Comparison of ENCODE assay signal across 1 cellular context in the genomic region with DNA sequence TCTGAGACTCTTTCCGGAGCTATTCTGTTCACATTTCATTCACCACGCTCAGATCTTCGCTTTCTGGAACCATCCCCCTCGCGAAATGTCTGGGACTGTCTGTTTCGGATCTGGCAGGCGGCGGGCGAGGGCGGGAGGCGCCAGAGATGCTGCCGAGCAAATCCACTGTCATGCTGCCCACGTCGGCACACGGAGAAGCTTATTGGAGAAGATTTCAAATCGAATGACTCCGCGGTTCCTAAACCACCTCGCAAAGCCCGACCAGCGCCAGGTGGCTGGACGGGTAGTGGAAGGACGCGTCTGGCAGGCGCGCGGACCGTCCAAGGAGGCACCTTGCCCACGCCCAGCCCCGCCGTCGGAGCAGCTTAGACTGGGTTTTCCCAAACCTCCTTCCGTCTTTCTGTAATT.
TF ChIP-seq lines count a peak whose summit lies in the region.

No MANE protein-coding gene starts in this region.

TF ChIP-seq in HepG2, 621 proteins besides CTCF, POLR2A, EP300 and RAD21 (continued from another document):
- TF ChIP-seq SRY (CRISPR knock-in tag; IDR thresholded peaks at IDR 0.05) (0 out of 2 replicates have a peak, but pooled peaks have one; percentile 21), NPAS2 (CRISPR knock-in tag; IDR thresholded peaks at IDR 0.05; ENCODE audit: borderline replicate concordance) (no peak), MIER3 (CRISPR knock-in tag; IDR thresholded peaks at IDR 0.05; ENCODE audit: borderline replicate concordance) (no peak), NRL (CRISPR knock-in tag; IDR thresholded peaks at IDR 0.05; ENCODE audit: borderline replicate concordance) (no peak), ZXDC (CRISPR knock-in tag; IDR thresholded peaks at IDR 0.05) (0 out of 2 replicates have a peak, but pooled peaks have one; percentile 51), SP1 (IDR thresholded peaks at IDR 0.05) (no peak), SP1 (CRISPR knock-in tag; IDR thresholded peaks at IDR 0.05) (no peak), MYC (CRISPR knock-in tag; IDR thresholded peaks at IDR 0.05; ENCODE audit: borderline replicate concordance) (no peak), HNRNPL (IDR thresholded peaks at IDR 0.05; ENCODE audit: low read depth, low read length) (0 out of 2 replicates have a peak, but pooled peaks have one; percentile 49), ZNF563 (CRISPR knock-in tag; IDR thresholded peaks at IDR 0.05) (0 out of 2 replicates have a peak, but pooled peaks have one; percentile 39), RBFOX2 (IDR thresholded peaks at IDR 0.05; ENCODE audit: low read depth, low read length) (no peak)
- TF ChIP-seq, protein P1, sequence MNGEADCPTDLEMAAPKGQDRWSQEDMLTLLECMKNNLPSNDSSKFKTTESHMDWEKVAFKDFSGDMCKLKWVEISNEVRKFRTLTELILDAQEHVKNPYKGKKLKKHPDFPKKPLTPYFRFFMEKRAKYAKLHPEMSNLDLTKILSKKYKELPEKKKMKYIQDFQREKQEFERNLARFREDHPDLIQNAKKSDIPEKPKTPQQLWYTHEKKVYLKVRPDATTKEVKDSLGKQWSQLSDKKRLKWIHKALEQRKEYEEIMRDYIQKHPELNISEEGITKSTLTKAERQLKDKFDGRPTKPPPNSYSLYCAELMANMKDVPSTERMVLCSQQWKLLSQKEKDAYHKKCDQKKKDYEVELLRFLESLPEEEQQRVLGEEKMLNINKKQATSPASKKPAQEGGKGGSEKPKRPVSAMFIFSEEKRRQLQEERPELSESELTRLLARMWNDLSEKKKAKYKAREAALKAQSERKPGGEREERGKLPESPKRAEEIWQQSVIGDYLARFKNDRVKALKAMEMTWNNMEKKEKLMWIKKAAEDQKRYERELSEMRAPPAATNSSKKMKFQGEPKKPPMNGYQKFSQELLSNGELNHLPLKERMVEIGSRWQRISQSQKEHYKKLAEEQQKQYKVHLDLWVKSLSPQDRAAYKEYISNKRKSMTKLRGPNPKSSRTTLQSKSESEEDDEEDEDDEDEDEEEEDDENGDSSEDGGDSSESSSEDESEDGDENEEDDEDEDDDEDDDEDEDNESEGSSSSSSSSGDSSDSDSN (CRISPR knock-in tag; IDR thresholded peaks at IDR 0.05) = peak; percentile 36; the same call in 1 of the 2 replicates
- TF ChIP-seq, protein P2, sequence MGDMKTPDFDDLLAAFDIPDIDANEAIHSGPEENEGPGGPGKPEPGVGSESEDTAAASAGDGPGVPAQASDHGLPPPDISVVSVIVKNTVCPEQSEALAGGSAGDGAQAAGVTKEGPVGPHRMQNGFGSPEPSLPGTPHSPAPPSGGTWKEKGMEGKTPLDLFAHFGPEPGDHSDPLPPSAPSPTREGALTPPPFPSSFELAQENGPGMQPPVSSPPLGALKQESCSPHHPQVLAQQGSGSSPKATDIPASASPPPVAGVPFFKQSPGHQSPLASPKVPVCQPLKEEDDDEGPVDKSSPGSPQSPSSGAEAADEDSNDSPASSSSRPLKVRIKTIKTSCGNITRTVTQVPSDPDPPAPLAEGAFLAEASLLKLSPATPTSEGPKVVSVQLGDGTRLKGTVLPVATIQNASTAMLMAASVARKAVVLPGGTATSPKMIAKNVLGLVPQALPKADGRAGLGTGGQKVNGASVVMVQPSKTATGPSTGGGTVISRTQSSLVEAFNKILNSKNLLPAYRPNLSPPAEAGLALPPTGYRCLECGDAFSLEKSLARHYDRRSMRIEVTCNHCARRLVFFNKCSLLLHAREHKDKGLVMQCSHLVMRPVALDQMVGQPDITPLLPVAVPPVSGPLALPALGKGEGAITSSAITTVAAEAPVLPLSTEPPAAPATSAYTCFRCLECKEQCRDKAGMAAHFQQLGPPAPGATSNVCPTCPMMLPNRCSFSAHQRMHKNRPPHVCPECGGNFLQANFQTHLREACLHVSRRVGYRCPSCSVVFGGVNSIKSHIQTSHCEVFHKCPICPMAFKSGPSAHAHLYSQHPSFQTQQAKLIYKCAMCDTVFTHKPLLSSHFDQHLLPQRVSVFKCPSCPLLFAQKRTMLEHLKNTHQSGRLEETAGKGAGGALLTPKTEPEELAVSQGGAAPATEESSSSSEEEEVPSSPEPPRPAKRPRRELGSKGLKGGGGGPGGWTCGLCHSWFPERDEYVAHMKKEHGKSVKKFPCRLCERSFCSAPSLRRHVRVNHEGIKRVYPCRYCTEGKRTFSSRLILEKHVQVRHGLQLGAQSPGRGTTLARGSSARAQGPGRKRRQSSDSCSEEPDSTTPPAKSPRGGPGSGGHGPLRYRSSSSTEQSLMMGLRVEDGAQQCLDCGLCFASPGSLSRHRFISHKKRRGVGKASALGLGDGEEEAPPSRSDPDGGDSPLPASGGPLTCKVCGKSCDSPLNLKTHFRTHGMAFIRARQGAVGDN (CRISPR knock-in tag; IDR thresholded peaks at IDR 0.05) = peak; percentile 66
